1 cellular context compared by ENCODE assay signal in the genomic region with DNA sequence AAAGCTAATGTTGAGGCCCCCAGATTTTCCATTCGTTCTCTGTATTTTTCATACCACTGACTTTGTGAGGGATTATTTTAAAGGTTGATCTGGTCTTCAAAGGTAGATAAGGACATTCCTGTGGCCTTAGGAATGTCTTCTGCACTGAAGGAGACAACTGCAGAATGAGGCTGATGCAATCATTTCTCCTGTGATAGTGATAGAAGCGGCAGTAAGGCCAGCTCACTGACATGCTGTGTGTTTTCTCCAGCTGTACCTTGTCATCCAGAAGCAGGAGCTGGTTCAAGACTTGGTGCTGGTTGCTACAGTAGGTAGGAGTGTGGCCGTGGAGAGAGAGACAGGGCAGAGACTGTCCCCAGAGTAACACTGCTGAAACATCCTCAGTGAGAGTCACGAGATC.
TF ChIP-seq lines count a peak whose summit lies in the region.

No MANE protein-coding gene starts in this region.

TF ChIP-seq in K562, 482 proteins besides CTCF, POLR2A, EP300 and RAD21 (continued from another document and continues in another):
- TF ChIP-seq, protein P1, sequence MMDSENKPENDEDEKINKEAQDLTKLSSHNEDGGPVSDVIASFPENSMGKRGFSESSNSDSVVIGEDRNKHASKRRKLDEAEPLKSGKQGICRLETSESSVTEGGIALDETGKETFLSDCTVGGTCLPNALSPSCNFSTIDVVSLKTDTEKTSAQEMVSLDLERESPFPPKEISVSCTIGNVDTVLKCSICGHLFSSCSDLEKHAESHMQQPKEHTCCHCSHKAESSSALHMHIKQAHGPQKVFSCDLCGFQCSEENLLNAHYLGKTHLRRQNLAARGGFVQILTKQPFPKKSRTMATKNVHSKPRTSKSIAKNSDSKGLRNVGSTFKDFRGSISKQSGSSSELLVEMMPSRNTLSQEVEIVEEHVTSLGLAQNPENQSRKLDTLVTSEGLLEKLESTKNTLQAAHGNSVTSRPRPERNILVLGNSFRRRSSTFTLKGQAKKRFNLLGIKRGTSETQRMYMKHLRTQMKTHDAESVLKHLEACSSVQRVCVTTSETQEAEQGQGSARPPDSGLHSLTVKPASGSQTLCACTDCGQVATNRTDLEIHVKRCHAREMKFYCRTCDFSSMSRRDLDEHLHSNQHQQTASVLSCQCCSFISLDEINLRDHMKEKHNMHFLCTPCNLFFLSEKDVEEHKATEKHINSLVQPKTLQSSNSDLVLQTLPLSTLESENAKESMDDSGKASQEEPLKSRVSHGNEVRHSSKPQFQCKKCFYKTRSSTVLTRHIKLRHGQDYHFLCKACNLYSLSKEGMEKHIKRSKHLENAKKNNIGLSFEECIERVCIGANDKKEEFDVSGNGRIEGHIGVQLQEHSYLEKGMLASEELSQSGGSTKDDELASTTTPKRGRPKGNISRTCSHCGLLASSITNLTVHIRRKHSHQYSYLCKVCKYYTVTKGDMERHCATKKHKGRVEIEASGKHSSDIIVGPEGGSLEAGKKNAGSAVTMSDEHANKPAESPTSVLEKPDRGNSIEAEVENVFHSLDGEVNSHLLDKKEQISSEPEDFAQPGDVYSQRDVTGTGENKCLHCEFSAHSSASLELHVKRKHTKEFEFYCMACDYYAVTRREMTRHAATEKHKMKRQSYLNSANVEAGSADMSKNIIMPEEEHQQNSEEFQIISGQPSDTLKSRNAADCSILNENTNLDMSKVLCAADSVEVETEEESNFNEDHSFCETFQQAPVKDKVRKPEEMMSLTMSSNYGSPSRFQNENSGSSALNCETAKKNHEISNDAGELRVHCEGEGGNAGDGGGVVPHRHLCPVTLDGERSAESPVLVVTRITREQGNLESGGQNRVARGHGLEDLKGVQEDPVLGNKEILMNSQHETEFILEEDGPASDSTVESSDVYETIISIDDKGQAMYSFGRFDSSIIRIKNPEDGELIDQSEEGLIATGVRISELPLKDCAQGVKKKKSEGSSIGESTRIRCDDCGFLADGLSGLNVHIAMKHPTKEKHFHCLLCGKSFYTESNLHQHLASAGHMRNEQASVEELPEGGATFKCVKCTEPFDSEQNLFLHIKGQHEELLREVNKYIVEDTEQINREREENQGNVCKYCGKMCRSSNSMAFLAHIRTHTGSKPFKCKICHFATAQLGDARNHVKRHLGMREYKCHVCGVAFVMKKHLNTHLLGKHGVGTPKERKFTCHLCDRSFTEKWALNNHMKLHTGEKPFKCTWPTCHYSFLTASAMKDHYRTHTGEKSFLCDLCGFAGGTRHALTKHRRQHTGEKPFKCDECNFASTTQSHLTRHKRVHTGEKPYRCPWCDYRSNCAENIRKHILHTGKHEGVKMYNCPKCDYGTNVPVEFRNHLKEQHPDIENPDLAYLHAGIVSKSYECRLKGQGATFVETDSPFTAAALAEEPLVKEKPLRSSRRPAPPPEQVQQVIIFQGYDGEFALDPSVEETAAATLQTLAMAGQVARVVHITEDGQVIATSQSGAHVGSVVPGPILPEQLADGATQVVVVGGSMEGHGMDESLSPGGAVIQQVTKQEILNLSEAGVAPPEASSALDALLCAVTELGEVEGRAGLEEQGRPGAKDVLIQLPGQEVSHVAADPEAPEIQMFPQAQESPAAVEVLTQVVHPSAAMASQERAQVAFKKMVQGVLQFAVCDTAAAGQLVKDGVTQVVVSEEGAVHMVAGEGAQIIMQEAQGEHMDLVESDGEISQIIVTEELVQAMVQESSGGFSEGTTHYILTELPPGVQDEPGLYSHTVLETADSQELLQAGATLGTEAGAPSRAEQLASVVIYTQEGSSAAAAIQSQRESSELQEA (IDR thresholded peaks at IDR 0.05; ENCODE audit: low read depth), result no peak
- TF ChIP-seq TCF3 (CRISPR knock-in tag; IDR thresholded peaks at IDR 0.05) (peak; percentile 17; the same call in 1 of the 2 replicates), ZEB2 (IDR thresholded peaks at IDR 0.05) (peak; percentile 96), DPF2 (IDR thresholded peaks at IDR 0.05) (peak; percentile 58; the same call in 1 of the 2 replicates), CEBPB (tag; IDR thresholded peaks at IDR 0.05) (peak; percentile 71), ZSCAN32 (CRISPR knock-in tag; IDR thresholded peaks at IDR 0.05) (peak; percentile 93), HDAC2 (IDR thresholded peaks at IDR 0.05) (peak; percentile 21; the same call in 1 of the 2 replicates), GTF2A2 (tag; IDR thresholded peaks at IDR 0.05) (no peak), CEBPG (CRISPR knock-in tag; IDR thresholded peaks at IDR 0.05) (peak; percentile 91), CEBPG (tag; conservative IDR thresholded peaks at IDR 0.05 in 1 of 2, IDR thresholded peaks at IDR 0.05 in 1 of 2) (peak; percentile 88 to 91), POLR2AphosphoS5 (IDR thresholded peaks at IDR 0.05; ENCODE audit: control insufficient read depth, insufficient read depth, low read depth, low read length) (no peak), ATF7 (IDR thresholded peaks at IDR 0.05) (peak; percentile 77; the same call in 1 of the 2 replicates), ZNF778 (CRISPR knock-in tag; IDR thresholded peaks at IDR 0.05) (no peak), JUNB (CRISPR knock-in tag; conservative IDR thresholded peaks at IDR 0.05) (no peak), RBFOX2 (IDR thresholded peaks at IDR 0.05; ENCODE audit: low read depth, low read length) (0 out of 2 replicates have a peak, but pooled peaks have one; percentile 11), ARID1B (IDR thresholded peaks at IDR 0.05) (peak; percentile 58; the same call in 1 of the 2 replicates), L3MBTL2 (IDR thresholded peaks at IDR 0.05) (0 out of 2 replicates have a peak, but pooled peaks have one; percentile 42), TEAD4 (IDR thresholded peaks at IDR 0.05; ENCODE audit: low read length) (peak; percentile 49), TEAD4 (CRISPR knock-in tag; IDR thresholded peaks at IDR 0.05; ENCODE audit: borderline replicate concordance) (no peak), RCOR1 (IDR thresholded peaks at IDR 0.05; ENCODE audit: borderline replicate concordance in 1 of 2, low read depth in 2 of 2, low read length in 2 of 2) (peak in 1 of 2 experiments; percentile 62; a peak in 1 of 4 replicates), RFX1 (IDR thresholded peaks at IDR 0.05) (no peak), FOXA1 (IDR thresholded peaks at IDR 0.05; ENCODE audit: borderline replicate concordance) (no peak), ZNF354B (CRISPR knock-in tag; IDR thresholded peaks at IDR 0.05) (no peak)
- TF ChIP-seq, protein P2, sequence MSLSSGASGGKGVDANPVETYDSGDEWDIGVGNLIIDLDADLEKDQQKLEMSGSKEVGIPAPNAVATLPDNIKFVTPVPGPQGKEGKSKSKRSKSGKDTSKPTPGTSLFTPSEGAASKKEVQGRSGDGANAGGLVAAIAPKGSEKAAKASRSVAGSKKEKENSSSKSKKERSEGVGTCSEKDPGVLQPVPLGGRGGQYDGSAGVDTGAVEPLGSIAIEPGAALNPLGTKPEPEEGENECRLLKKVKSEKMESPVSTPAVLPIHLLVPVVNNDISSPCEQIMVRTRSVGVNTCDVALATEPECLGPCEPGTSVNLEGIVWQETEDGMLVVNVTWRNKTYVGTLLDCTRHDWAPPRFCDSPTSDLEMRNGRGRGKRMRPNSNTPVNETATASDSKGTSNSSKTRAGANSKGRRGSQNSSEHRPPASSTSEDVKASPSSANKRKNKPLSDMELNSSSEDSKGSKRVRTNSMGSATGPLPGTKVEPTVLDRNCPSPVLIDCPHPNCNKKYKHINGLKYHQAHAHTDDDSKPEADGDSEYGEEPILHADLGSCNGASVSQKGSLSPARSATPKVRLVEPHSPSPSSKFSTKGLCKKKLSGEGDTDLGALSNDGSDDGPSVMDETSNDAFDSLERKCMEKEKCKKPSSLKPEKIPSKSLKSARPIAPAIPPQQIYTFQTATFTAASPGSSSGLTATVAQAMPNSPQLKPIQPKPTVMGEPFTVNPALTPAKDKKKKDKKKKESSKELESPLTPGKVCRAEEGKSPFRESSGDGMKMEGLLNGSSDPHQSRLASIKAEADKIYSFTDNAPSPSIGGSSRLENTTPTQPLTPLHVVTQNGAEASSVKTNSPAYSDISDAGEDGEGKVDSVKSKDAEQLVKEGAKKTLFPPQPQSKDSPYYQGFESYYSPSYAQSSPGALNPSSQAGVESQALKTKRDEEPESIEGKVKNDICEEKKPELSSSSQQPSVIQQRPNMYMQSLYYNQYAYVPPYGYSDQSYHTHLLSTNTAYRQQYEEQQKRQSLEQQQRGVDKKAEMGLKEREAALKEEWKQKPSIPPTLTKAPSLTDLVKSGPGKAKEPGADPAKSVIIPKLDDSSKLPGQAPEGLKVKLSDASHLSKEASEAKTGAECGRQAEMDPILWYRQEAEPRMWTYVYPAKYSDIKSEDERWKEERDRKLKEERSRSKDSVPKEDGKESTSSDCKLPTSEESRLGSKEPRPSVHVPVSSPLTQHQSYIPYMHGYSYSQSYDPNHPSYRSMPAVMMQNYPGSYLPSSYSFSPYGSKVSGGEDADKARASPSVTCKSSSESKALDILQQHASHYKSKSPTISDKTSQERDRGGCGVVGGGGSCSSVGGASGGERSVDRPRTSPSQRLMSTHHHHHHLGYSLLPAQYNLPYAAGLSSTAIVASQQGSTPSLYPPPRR (CRISPR knock-in tag; IDR thresholded peaks at IDR 0.05; ENCODE audit: borderline replicate concordance), result no peak
- TF ChIP-seq, protein P3, sequence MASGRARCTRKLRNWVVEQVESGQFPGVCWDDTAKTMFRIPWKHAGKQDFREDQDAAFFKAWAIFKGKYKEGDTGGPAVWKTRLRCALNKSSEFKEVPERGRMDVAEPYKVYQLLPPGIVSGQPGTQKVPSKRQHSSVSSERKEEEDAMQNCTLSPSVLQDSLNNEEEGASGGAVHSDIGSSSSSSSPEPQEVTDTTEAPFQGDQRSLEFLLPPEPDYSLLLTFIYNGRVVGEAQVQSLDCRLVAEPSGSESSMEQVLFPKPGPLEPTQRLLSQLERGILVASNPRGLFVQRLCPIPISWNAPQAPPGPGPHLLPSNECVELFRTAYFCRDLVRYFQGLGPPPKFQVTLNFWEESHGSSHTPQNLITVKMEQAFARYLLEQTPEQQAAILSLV (tag; IDR thresholded peaks at IDR 0.05), result 0 out of 2 replicates have a peak, but pooled peaks have one; percentile 41
- TF ChIP-seq, protein P4, sequence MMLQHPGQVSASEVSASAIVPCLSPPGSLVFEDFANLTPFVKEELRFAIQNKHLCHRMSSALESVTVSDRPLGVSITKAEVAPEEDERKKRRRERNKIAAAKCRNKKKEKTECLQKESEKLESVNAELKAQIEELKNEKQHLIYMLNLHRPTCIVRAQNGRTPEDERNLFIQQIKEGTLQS (IDR thresholded peaks at IDR 0.05), result peak; percentile 90
- TF ChIP-seq, protein P4 (CRISPR knock-in tag; conservative IDR thresholded peaks at IDR 0.05), result no peak
